In genomic region chr6:14692208-14692607, GRCh38 we compare ENCODE assay signal across 21 cellular contexts.
"Had no signal": no experiment of that assay in that cellular context is flagged by ENCODE, and none has a peak within 500 bp of the region (broad histone marks: within the 10 kb centered on the region; RNA-seq: fewer than 3 reads in every experiment).

No MANE protein-coding gene starts in this region.

- ATAC-seq: esophagus mucosa; gastrocnemius medialis; heart right ventricle; left lobe of liver; naive thymus-derived CD4-positive, alpha-beta T cell; sciatic nerve; stimulated activated memory B cell treated with anti-CD40 and anti-IgM and Interleukin-4, amounts not matched to agents 10 μg/mL and 1 μg/mL and 100 μg/mL, for 72 hours had no signal

- DNase-seq: cortex of kidney; dorsolateral prefrontal cortex; effector memory CD4-positive, alpha-beta T cell; gastrocnemius medialis; heart right ventricle; hypothalamus; kidney glomerular epithelial cell; mammary epithelial cell; naive thymus-derived CD4-positive, alpha-beta T cell; posterior cingulate gyrus; spleen; stimulated activated CD4-positive, alpha-beta T cell treated with anti-CD3 and anti-CD28 coated beads, Interleukin-15, amount 100 ng/mL, for 24 hours; stimulated activated CD4-positive, alpha-beta T cell treated with anti-CD3 and anti-CD28 coated beads, Interleukin-1b, Interleukin-23, amount 100 ng/mL, for 48 hours; stimulated activated CD4-positive, alpha-beta T cell treated with anti-CD3 and anti-CD28 coated beads, Interleukin-4, amount 100 ng/mL, for 24 hours; transverse colon had no signal

- H3K9me3 ChIP-seq: gastrocnemius medialis, heart right ventricle, spleen, thoracic aorta, transverse colon had no signal

- H3K4me1 ChIP-seq: gastrocnemius medialis, spleen, transverse colon had no signal

- H3K9me3 Mint-ChIP-seq: naive thymus-derived CD4-positive, alpha-beta T cell; stimulated activated memory B cell treated with anti-CD40 and anti-IgM and Interleukin-4, amounts not matched to agents 10 μg/mL and 1 μg/mL and 100 μg/mL, for 72 hours; stimulated activated naive CD8-positive, alpha-beta T cell treated with anti-CD3 and anti-CD28 coated beads, Interleukin-15, Interleukin-2, amounts not matched to agents 100 ng/mL and 50 ng/mL, for 24 hours had no signal

- H3K27ac ChIP-seq: dorsolateral prefrontal cortex, gastrocnemius medialis, heart right ventricle, spleen, thoracic aorta, transverse colon had no signal

- H3K4me1 Mint-ChIP-seq: naive thymus-derived CD4-positive, alpha-beta T cell had no signal

- H3K36me3 ChIP-seq: gastrocnemius medialis, heart right ventricle, spleen, thoracic aorta, transverse colon had no signal

- H3K36me3 Mint-ChIP-seq: naive thymus-derived CD4-positive, alpha-beta T cell; stimulated activated memory B cell treated with anti-CD40 and anti-IgM and Interleukin-4, amounts not matched to agents 10 μg/mL and 1 μg/mL and 100 μg/mL, for 72 hours had no signal

- H3K4me3 Mint-ChIP-seq: naive thymus-derived CD4-positive, alpha-beta T cell; stimulated activated memory B cell treated with anti-CD40 and anti-IgM and Interleukin-4, amounts not matched to agents 10 μg/mL and 1 μg/mL and 100 μg/mL, for 72 hours; stimulated activated naive CD8-positive, alpha-beta T cell treated with anti-CD3 and anti-CD28 coated beads, Interleukin-15, Interleukin-2, amounts not matched to agents 100 ng/mL and 50 ng/mL, for 24 hours had no signal

- H3K27me3 Mint-ChIP-seq: naive thymus-derived CD4-positive, alpha-beta T cell; stimulated activated memory B cell treated with anti-CD40 and anti-IgM and Interleukin-4, amounts not matched to agents 10 μg/mL and 1 μg/mL and 100 μg/mL, for 72 hours; stimulated activated naive CD8-positive, alpha-beta T cell treated with anti-CD3 and anti-CD28 coated beads, Interleukin-15, Interleukin-2, amounts not matched to agents 100 ng/mL and 50 ng/mL, for 24 hours had no signal

- H3K4me3 ChIP-seq: dorsolateral prefrontal cortex, gastrocnemius medialis, heart right ventricle, spleen, thoracic aorta, transverse colon had no signal

- H3K27ac Mint-ChIP-seq: naive thymus-derived CD4-positive, alpha-beta T cell; stimulated activated memory B cell treated with anti-CD40 and anti-IgM and Interleukin-4, amounts not matched to agents 10 μg/mL and 1 μg/mL and 100 μg/mL, for 72 hours; stimulated activated naive CD8-positive, alpha-beta T cell treated with anti-CD3 and anti-CD28 coated beads, Interleukin-15, Interleukin-2, amounts not matched to agents 100 ng/mL and 50 ng/mL, for 24 hours had no signal
